15 cellular contexts compared by ENCODE assay signal in the genomic region with DNA sequence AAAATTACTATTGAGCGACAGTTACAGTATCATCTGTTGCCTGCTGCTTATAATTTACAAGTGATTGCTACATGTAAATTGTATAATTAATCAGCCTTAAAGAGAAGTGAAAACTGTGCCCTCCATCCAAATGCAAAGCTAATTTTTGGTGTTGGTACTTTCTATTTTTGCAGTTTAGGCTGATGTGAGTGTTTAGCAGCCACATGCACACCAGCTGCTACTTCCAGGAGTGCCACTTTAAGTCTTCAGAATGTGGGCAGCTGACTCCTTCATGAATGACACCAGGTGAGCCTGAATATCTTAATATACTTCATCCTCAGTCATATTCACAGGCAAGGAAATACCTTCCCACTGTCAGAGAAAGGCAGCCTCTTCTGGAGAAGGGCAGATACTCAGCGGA.
"Had no signal": no experiment of that assay in that cellular context is flagged by ENCODE, and none has a peak within 500 bp of the region (broad histone marks: within the 10 kb centered on the region; RNA-seq: fewer than 3 reads in every experiment).

No MANE protein-coding gene starts in this region.

- ATAC-seq: activated T-cell treated with anti-CD3 and anti-CD28 coated beads, Interleukin-2, amount 50 U/mL, for 4 hours; effector memory CD8-positive, alpha-beta T cell; gastroesophageal sphincter; lower lobe of right lung; natural killer cell; psoas muscle; stimulated activated naive CD8-positive, alpha-beta T cell treated with anti-CD3 and anti-CD28 coated beads, Interleukin-15, Interleukin-2, amounts not matched to agents 100 U/mL and 50 U/mL, for 24 hours had no signal

- H3K4me3 ChIP-seq: gastroesophageal sphincter, lower lobe of right lung, psoas muscle, suprapubic skin had no signal

- H3K36me3 ChIP-seq: gastroesophageal sphincter, lower lobe of right lung, suprapubic skin had no signal

- H3K27me3 ChIP-seq: gastroesophageal sphincter, suprapubic skin had no signal

- H3K27ac ChIP-seq: gastroesophageal sphincter, lower lobe of right lung, psoas muscle, suprapubic skin had no signal

- H3K4me1 ChIP-seq: gastroesophageal sphincter, lower lobe of right lung, psoas muscle, suprapubic skin had no signal

- H3K9me3 ChIP-seq: gastroesophageal sphincter, lower lobe of right lung, psoas muscle, suprapubic skin had no signal

- DNase-seq: activated CD4-positive, alpha-beta T cell treated with anti-CD3 and anti-CD28 coated beads for 1 hour; activated CD4-positive, alpha-beta T cell treated with anti-CD3 and anti-CD28 coated beads, Interleukin-2, amount 50 U/mL, for 48 hours; activated gamma-delta T cell; activated T-cell treated with anti-CD3 and anti-CD28 coated beads, Interleukin-2, amount 50 U/mL, for 4 hours; amygdala; effector memory CD8-positive, alpha-beta T cell; kidney; lower lobe of right lung; natural killer cell; psoas muscle; stimulated activated CD4-positive, alpha-beta T cell treated with anti-CD3 and anti-CD28 coated beads, Interleukin-2, amount 100 ng/mL, for 48 hours; stimulated activated CD8-positive, alpha-beta memory T cell treated with anti-CD3 and anti-CD28 coated beads, Interleukin-4, amount 100 ng/mL, for 48 hours; stimulated activated naive CD8-positive, alpha-beta T cell treated with anti-CD3 and anti-CD28 coated beads, Interleukin-15, Interleukin-2, amounts not matched to agents 100 U/mL and 50 U/mL, for 24 hours had no signal
